In genomic region chr5:181261320-181262085, GRCh38 we compare ENCODE assay signal across 8 cellular contexts. TPM values are rescaled to one million over a fixed set of nuclear protein-coding genes. Genes with fewer than 3 reads are reported as not detected.
A peak's percentile ranks its signal among the peaks of the same experiment; 100 is the strongest.
DNase-seq lines count a peak whose midpoint lies in the region; ATAC-seq, FAIRE-seq and TF ChIP-seq lines count a peak whose summit lies in the region.

No MANE protein-coding gene starts in this region.

- no peaks in the 10 kb centered on the region for H3K27me3 Mint-ChIP-seq in activated CD4-positive, alpha-beta T cell treated with anti-CD3 and anti-CD28 coated beads, Interleukin-2, amount 10 ng/mL, durations not matched to agents 24 days and 14 days

- H3K27ac Mint-ChIP-seq in activated CD4-positive, alpha-beta T cell treated with anti-CD3 and anti-CD28 coated beads, Interleukin-2, amount 10 ng/mL, durations not matched to agents 24 days and 14 days, result peak overlapping the region; percentile 97

- no peak for TF ChIP-seq RAD21 in A549 (conservative IDR thresholded peaks at IDR 0.05 in 1 of 2, IDR thresholded peaks at IDR 0.05 in 1 of 2)

- intact Hi-C loops in activated CD4-positive, alpha-beta T cell treated with anti-CD3 and anti-CD28 coated beads, Interleukin-2, amount 10 ng/mL, durations not matched to agents 24 days and 14 days (cut with micrococcal nuclease), result loop anchor here (1.0 to 10.0 kb wide), 6 partner anchors 15 to 397 kb away; partner anchors contain the start of genes TRIM41 and ZFP62

- H3K27me3 ChIP-seq in effector memory CD4-positive, alpha-beta T cell (replicated peaks; ENCODE audit: control insufficient read depth, insufficient read depth, low read length, poor library complexity, severe bottlenecking), result no peaks in the 10 kb centered on the region
- H3K27me3 ChIP-seq in mononuclear cell (ENCODE audit: insufficient read depth, low read length), result no peaks in the 10 kb centered on the region

- ATAC-seq in A549 (peak; percentile 82 to 85), HG03432 (IDR thresholded peaks at IDR 0.05; ENCODE audit: unreplicated experiment) (peak; percentile 55)

- no peak for FAIRE-seq in A549 (lab: Jason Lieb, UNC)

- peak overlapping the region; percentile 97 for H3K4me3 Mint-ChIP-seq in activated CD4-positive, alpha-beta T cell treated with anti-CD3 and anti-CD28 coated beads, Interleukin-2, amount 10 ng/mL, durations not matched to agents 24 days and 14 days

- H3K4me2 ChIP-seq in A549, result peak overlapping the region; percentile 98

- no peaks in the 10 kb centered on the region for H3K9me3 ChIP-seq in A549
- H3K9me3 ChIP-seq in effector memory CD4-positive, alpha-beta T cell (ENCODE audit: control insufficient read depth, low read length), result no peaks in the 10 kb centered on the region
- H3K9me3 ChIP-seq in mononuclear cell (ENCODE audit: low read depth, low read length), result no peaks in the 10 kb centered on the region

- H3K4me1 ChIP-seq in A549, result peaks cover 18% of the 10 kb centered on the region
- peaks cover 33% of the 10 kb centered on the region for H3K4me1 ChIP-seq in effector memory CD4-positive, alpha-beta T cell (ENCODE audit: control insufficient read depth, insufficient read depth, low read length, poor library complexity, severe bottlenecking)
- peaks cover 42% of the 10 kb centered on the region for H3K4me1 ChIP-seq in mononuclear cell (ENCODE audit: insufficient read depth, low read length)

- H3K4me1 Mint-ChIP-seq in activated CD4-positive, alpha-beta T cell treated with anti-CD3 and anti-CD28 coated beads, Interleukin-2, amount 10 ng/mL, durations not matched to agents 24 days and 14 days, result peaks cover 30% of the 10 kb centered on the region

- H3K36me3 Mint-ChIP-seq in activated CD4-positive, alpha-beta T cell treated with anti-CD3 and anti-CD28 coated beads, Interleukin-2, amount 10 ng/mL, durations not matched to agents 24 days and 14 days (ENCODE audit: low read depth), result peaks cover 36% of the 10 kb centered on the region

- peak; percentile 67 for TF ChIP-seq POLR2A in A549 (IDR thresholded peaks at IDR 0.05; ENCODE audit: low read length)

- H3K27ac ChIP-seq in A549, result peak overlapping the region; percentile 98 to 99
- H3K27ac ChIP-seq in effector memory CD4-positive, alpha-beta T cell (ENCODE audit: insufficient read depth, low read length, poor library complexity, severe bottlenecking), result peak overlapping the region; percentile 99

- CTCF ChIA-PET in A549 (lab: Yijun Ruan, JAX), result interaction anchor here (0.8 kb wide), 1 partner anchor 10 kb away, joined by 3 read pairs; no protein-coding TSS in a partner anchor

- H3K9me3 Mint-ChIP-seq in activated CD4-positive, alpha-beta T cell treated with anti-CD3 and anti-CD28 coated beads, Interleukin-2, amount 10 ng/mL, durations not matched to agents 24 days and 14 days, result no peaks in the 10 kb centered on the region

- no peak for TF ChIP-seq CTCF in A549 (IDR thresholded peaks at IDR 0.05)

- 0% methylated on average over 26 of the region's 60 CpGs for WGBS in A549 (ENCODE audit: missing lambda C conversion rate)

- peak overlapping the region; percentile 94 for H3K4me3 ChIP-seq in A549
- peak overlapping the region; percentile 99 for H3K4me3 ChIP-seq in effector memory CD4-positive, alpha-beta T cell (ENCODE audit: insufficient read depth, low read depth, low read length, poor library complexity, severe bottlenecking)
- peak overlapping the region; percentile 98 for H3K4me3 ChIP-seq in mononuclear cell (ENCODE audit: low read length)

- H3K36me3 ChIP-seq in effector memory CD4-positive, alpha-beta T cell (ENCODE audit: control insufficient read depth, insufficient read depth, low read length), result peaks cover 9% of the 10 kb centered on the region

- DNase-seq in A549 (ENCODE audit: low read depth in 1 of 2, low spot score in 1 of 2) (peak; percentile 48 to 83), GM19238 (ENCODE audit: insufficient read length, low spot score) (peak; percentile 53), NCI-H2029 treated with DMSO at 0.1 percent for 48 hours (lab: John Stamatoyannopoulos, UW) (no peak)
- DNase-seq in activated CD4-positive, alpha-beta T cell treated with anti-CD3 and anti-CD28 coated beads, Interleukin-2, amount 10 ng/mL, durations not matched to agents 24 days and 14 days, result peak; percentile 93
- peak; percentile 69 to 74 (median 74) for DNase-seq in effector memory CD4-positive, alpha-beta T cell
- peak; percentile 79 for DNase-seq in stimulated activated CD8-positive, alpha-beta memory T cell treated with anti-CD3 and anti-CD28 coated beads, Interleukin-4, amount 100 ng/mL, for 48 hours

- TF ChIP-seq EP300 in A549 (IDR thresholded peaks at IDR 0.05), result no peak

- POLR2A ChIA-PET in A549 (lab: Yijun Ruan, JAX), result interaction anchor here (0.7 to 3.2 kb wide), 8 partner anchors 10 to 77 kb away, joined by 3 to 21 read pairs (median 5); partner anchors contain the start of genes RACK1 and TRIM41

TF ChIP-seq in A549, 52 proteins besides CTCF, POLR2A, EP300 and RAD21 (continues in another document):
- TF ChIP-seq REST (IDR thresholded peaks at IDR 0.05), result no peak
- no peak for TF ChIP-seq ZC3H11A (IDR thresholded peaks at IDR 0.05)
- TF ChIP-seq, protein P1, sequence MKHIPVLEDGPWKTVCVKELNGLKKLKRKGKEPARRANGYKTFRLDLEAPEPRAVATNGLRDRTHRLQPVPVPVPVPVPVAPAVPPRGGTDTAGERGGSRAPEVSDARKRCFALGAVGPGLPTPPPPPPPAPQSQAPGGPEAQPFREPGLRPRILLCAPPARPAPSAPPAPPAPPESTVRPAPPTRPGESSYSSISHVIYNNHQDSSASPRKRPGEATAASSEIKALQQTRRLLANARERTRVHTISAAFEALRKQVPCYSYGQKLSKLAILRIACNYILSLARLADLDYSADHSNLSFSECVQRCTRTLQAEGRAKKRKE (CRISPR knock-in tag; IDR thresholded peaks at IDR 0.05; ENCODE audit: low read depth), result no peak
- TF ChIP-seq CBX2 (IDR thresholded peaks at IDR 0.05; ENCODE audit: borderline replicate concordance, low read depth), result no peak

RNA-seq across cellular contexts. Expression of gene TRIM52, which starts 0.6 kb away (rescaled TPM):
- 10.9 and 11.1 TPM in 2 replicates for polyA plus RNA-seq in A549 (2011; rRNA removed)
- polyA plus RNA-seq in A549 (2012; cell fraction: cytosol; rRNA removed), result 4.7 and 5.8 TPM in 2 replicates
- polyA plus RNA-seq in A549 (2012; cell fraction: nucleus; rRNA removed), result 7.5 and 7.7 TPM in 2 replicates
- 10.9 to 13.1 TPM (median 12.1 TPM) in 3 replicates for polyA plus RNA-seq in A549 (2017; fragmentation: RNase III; extraction: RNeasy Plus Mini Kit Qiagen cat#74134 plus additional on column Dnase treatment)
- 7.5 and 8.8 TPM in 2 replicates for polyA minus RNA-seq in A549 (2011; rRNA and poly(A)+ RNA removed)
- 15.7 and 16.8 TPM in 2 replicates for total RNA-seq in activated CD4-positive, alpha-beta T cell treated with anti-CD3 and anti-CD28 coated beads, Interleukin-2, amount 10 ng/mL, durations not matched to agents 24 days and 14 days
- 17.5 TPM for total RNA-seq in mononuclear cell

RNA-seq across cellular contexts. Expression of gene RACK1, which starts 17.8 kb away (rescaled TPM):
- 3,139 and 4,035 TPM in 2 replicates for polyA plus RNA-seq in A549 (2011; rRNA removed)
- 4,808 and 5,207 TPM in 2 replicates for polyA plus RNA-seq in A549 (2012; cell fraction: cytosol; rRNA removed)
- polyA plus RNA-seq in A549 (2012; cell fraction: nucleus; rRNA removed), result 3,506 and 3,565 TPM in 2 replicates
- 2,466 to 2,717 TPM (median 2,590 TPM) in 3 replicates for polyA plus RNA-seq in A549 (2017; fragmentation: RNase III; extraction: RNeasy Plus Mini Kit Qiagen cat#74134 plus additional on column Dnase treatment)
- 6,906 and 9,556 TPM in 2 replicates for polyA minus RNA-seq in A549 (2011; rRNA and poly(A)+ RNA removed)
- 2,172 and 2,196 TPM in 2 replicates for total RNA-seq in activated CD4-positive, alpha-beta T cell treated with anti-CD3 and anti-CD28 coated beads, Interleukin-2, amount 10 ng/mL, durations not matched to agents 24 days and 14 days
- 5,375 TPM for total RNA-seq in mononuclear cell

RNA-seq across cellular contexts. Expression of gene TRIM41, which starts 38.4 kb away (rescaled TPM):
- polyA plus RNA-seq in A549 (2011; rRNA removed) (17.0 and 22.7 TPM in 2 replicates), A549 (2017; fragmentation: RNase III; extraction: RNeasy Plus Mini Kit Qiagen cat#74134 plus additional on column Dnase treatment) (29.7 to 35.0 TPM (median 32.5 TPM) in 3 replicates)
- polyA plus RNA-seq in A549 (2012; cell fraction: cytosol; rRNA removed), result 21.6 and 22.2 TPM in 2 replicates
- 73.3 and 77.6 TPM in 2 replicates for polyA plus RNA-seq in A549 (2012; cell fraction: nucleus; rRNA removed)
- 10.5 and 11.3 TPM in 2 replicates for polyA minus RNA-seq in A549 (2011; rRNA and poly(A)+ RNA removed)
- total RNA-seq in activated CD4-positive, alpha-beta T cell treated with anti-CD3 and anti-CD28 coated beads, Interleukin-2, amount 10 ng/mL, durations not matched to agents 24 days and 14 days, result 31.6 and 35.2 TPM in 2 replicates
- total RNA-seq in mononuclear cell, result 6.1 TPM

RNA-seq across cellular contexts. Expression of gene TRIM7, which starts 56.5 kb away (rescaled TPM):
- polyA plus RNA-seq in A549 (2011; rRNA removed) (20.4 and 30.7 TPM in 2 replicates), A549 (2017; fragmentation: RNase III; extraction: RNeasy Plus Mini Kit Qiagen cat#74134 plus additional on column Dnase treatment) (21.8 to 23.2 TPM (median 23.1 TPM) in 3 replicates)
- 27.2 and 28.7 TPM in 2 replicates for polyA plus RNA-seq in A549 (2012; cell fraction: cytosol; rRNA removed)
- polyA plus RNA-seq in A549 (2012; cell fraction: nucleus; rRNA removed), result 20.4 and 25.4 TPM in 2 replicates
- 5.3 and 5.6 TPM in 2 replicates for polyA minus RNA-seq in A549 (2011; rRNA and poly(A)+ RNA removed)
- total RNA-seq in activated CD4-positive, alpha-beta T cell treated with anti-CD3 and anti-CD28 coated beads, Interleukin-2, amount 10 ng/mL, durations not matched to agents 24 days and 14 days, result 2.7 TPM in 2 replicates
- 1.9 TPM for total RNA-seq in mononuclear cell
